19 cellular contexts compared by ENCODE assay signal in genomic region chr3:85670626-85671025, GRCh38.
"Had no signal": no experiment of that assay in that cellular context is flagged by ENCODE, and none has a peak within 500 bp of the region (broad histone marks: within the 10 kb centered on the region; RNA-seq: fewer than 3 reads in every experiment).

No MANE protein-coding gene starts in this region.

- H3K27ac Mint-ChIP-seq: activated naive CD8-positive, alpha-beta T cell treated with anti-CD3 and anti-CD28 coated beads for 36 hours; brain; immature natural killer cell; nephron progenitor cell; T-helper 1 cell treated with Interleukin-12 subunit alpha and Interleukin-12 subunit beta and Interleukin-4 antibody, amounts not matched to agents 30 μg/mL and 1 μg/mL, for 36 hours had no signal

- H3K36me3 ChIP-seq: heart right ventricle, SJSA1, tibial nerve had no signal

- H3K4me1 Mint-ChIP-seq: activated naive CD8-positive, alpha-beta T cell treated with anti-CD3 and anti-CD28 coated beads for 36 hours; immature natural killer cell; nephron progenitor cell had no signal

- H3K27me3 Mint-ChIP-seq: activated naive CD8-positive, alpha-beta T cell treated with anti-CD3 and anti-CD28 coated beads for 36 hours; brain had no signal

- H3K9me3 ChIP-seq: heart right ventricle, SJSA1, tibial nerve had no signal

- H3K4me3 Mint-ChIP-seq: activated naive CD8-positive, alpha-beta T cell treated with anti-CD3 and anti-CD28 coated beads for 36 hours; brain; immature natural killer cell; nephron progenitor cell; T-helper 1 cell treated with Interleukin-12 subunit alpha and Interleukin-12 subunit beta and Interleukin-4 antibody, amounts not matched to agents 30 μg/mL and 1 μg/mL, for 36 hours had no signal

- H3K36me3 Mint-ChIP-seq: activated naive CD8-positive, alpha-beta T cell treated with anti-CD3 and anti-CD28 coated beads for 36 hours; brain; immature natural killer cell had no signal

- FAIRE-seq: frontal cortex had no signal

- H3K4me1 ChIP-seq: heart right ventricle, SJSA1, tibial nerve had no signal

- DNase-seq: activated CD4-positive, alpha-beta T cell treated with anti-CD3 and anti-CD28 coated beads, Interleukin-2, amount 50 U/mL, for 4 hours; activated naive CD4-positive, alpha-beta T cell; activated naive CD8-positive, alpha-beta T cell treated with anti-CD3 and anti-CD28 coated beads for 36 hours; amniotic stem cell; erythroblast; heart right ventricle; immature natural killer cell; midbrain; nephron progenitor cell; occipital lobe; retina; stimulated activated CD4-positive, alpha-beta T cell treated with anti-CD3 and anti-CD28 coated beads, Interleukin-2, amount 100 ng/mL, for 24 hours; stimulated activated naive CD4-positive, alpha-beta T cell treated with Interleukin-2 at 50 U/mL for 16 hours had no signal

- H3K4me3 ChIP-seq: coronary artery, heart right ventricle, SJSA1, tibial nerve had no signal

- H3K27me3 ChIP-seq: heart right ventricle, SJSA1, tibial nerve had no signal

- H3K27ac ChIP-seq: coronary artery, heart right ventricle, SJSA1, tibial nerve had no signal
